8 cellular contexts compared by ENCODE assay signal in genomic region chr13:27353166-27353583, GRCh38.
DNase-seq lines count a peak whose midpoint lies in the region; ATAC-seq and TF ChIP-seq lines count a peak whose summit lies in the region.

No MANE protein-coding gene starts in this region.

- H3K9me3 ChIP-seq in SJSA1 (replicated peaks), result no peaks in the 10 kb centered on the region
- no peaks in the 10 kb centered on the region for H3K9me3 ChIP-seq in right atrium auricular region

- ATAC-seq in HG02943 (IDR thresholded peaks at IDR 0.05; ENCODE audit: low read depth, unreplicated experiment) (peak; percentile 91), left lobe of liver (no peak)

- H3K4me1 ChIP-seq in SJSA1 (replicated peaks) (peaks cover 19% of the 10 kb centered on the region), right atrium auricular region (no peaks in the 10 kb centered on the region)

- DNase-seq in stimulated activated naive CD4-positive, alpha-beta T cell treated with Interleukin-2 at 50 U/mL for 16 hours (lab: John Stamatoyannopoulos, UW), result peak; percentile 49
- no peak for DNase-seq in stimulated activated naive CD4-positive, alpha-beta T cell (lab: John Stamatoyannopoulos, UW)
- peak in 1 of 2 experiments; percentile 61 for DNase-seq in SJSA1 (ENCODE audit: low read depth in 1 of 2, low spot score in 2 of 2)
- peak; percentile 9 for DNase-seq in inferior parietal cortex (ENCODE audit: extremely low spot score)
- DNase-seq in right atrium auricular region (ENCODE audit: low spot score), result no peak
- DNase-seq in Kasumi-1 (lab: John Stamatoyannopoulos, UW), result no peak
- DNase-seq in left lobe of liver (ENCODE audit: low spot score), result no peak

- no peaks in the 10 kb centered on the region for H3K36me3 ChIP-seq in SJSA1
- no peaks in the 10 kb centered on the region for H3K36me3 ChIP-seq in right atrium auricular region

- no peak for TF ChIP-seq CTCF in right atrium auricular region (IDR thresholded peaks at IDR 0.05)

- peak overlapping the region; percentile 9 for H3K4me3 ChIP-seq in SJSA1
- H3K4me3 ChIP-seq in right atrium auricular region, result no peak overlapping the region

- H3K27me3 ChIP-seq in SJSA1 (replicated peaks) (no peaks in the 10 kb centered on the region), right atrium auricular region (no peaks in the 10 kb centered on the region)

- H3K27ac ChIP-seq in SJSA1, result peak overlapping the region; percentile 22
- H3K27ac ChIP-seq in right atrium auricular region, result no peak overlapping the region

Comparison
In these comparisons a context has a peak if more than half of its experiments do, and no peak if none do; other contexts are left out.
1. DNase-seq: peak in stimulated activated naive CD4-positive, alpha-beta T cell treated with Interleukin-2 at 50 U/mL for 16 hours (single experiment) and inferior parietal cortex (single experiment); none in stimulated activated naive CD4-positive, alpha-beta T cell (0 of 6), right atrium auricular region (single experiment), Kasumi-1 (0 of 2) and left lobe of liver (single experiment).